8 cellular contexts compared by ENCODE assay signal in genomic region chr2:161953367-161953766, GRCh38.
DNase-seq lines count a peak whose midpoint lies in the region; ATAC-seq lines count a peak whose summit lies in the region.
"Not testable (repeated sequence)": the region's sequence is repeated elsewhere in the genome, so short reads cannot be mapped to it uniquely, and the experiment has no call there.

No MANE protein-coding gene starts in this region.

- peak overlapping the region; percentile 6 to 87 (median 66) for H3K27ac Mint-ChIP-seq in CD8-positive, alpha-beta memory T cell
- H3K27ac Mint-ChIP-seq in T-cell, result peak overlapping the region; percentile 78 to 90
- peak overlapping the region; percentile 92 for H3K27ac Mint-ChIP-seq in activated CD4-positive, alpha-beta T cell treated with anti-CD3 and anti-CD28 coated beads, Interleukin-2, amount 10 ng/mL, durations not matched to agents 7 days and 5 days
- peak overlapping the region; percentile 92 for H3K27ac Mint-ChIP-seq in activated CD8-positive, alpha-beta memory T cell treated with anti-CD3 and anti-CD28 coated beads, Interleukin-2, amount 10 ng/mL, durations not matched to agents 7 days and 5 days
- H3K27ac Mint-ChIP-seq in activated T-helper 2 cell treated with anti-CD3 and anti-CD28 coated beads, Interferon-gamma antibody, Interleukin-2, Interleukin-4, amounts not matched to agents 10 μg/mL and 5 μg/mL and 100 μg/mL, durations not matched to agents 14 hours and 24 hours and 36 hours, result peak overlapping the region; percentile 94
- peak overlapping the region; percentile 91 for H3K27ac Mint-ChIP-seq in activated naive CD8-positive, alpha-beta T cell treated with anti-CD3 and anti-CD28 coated beads for 36 hours
- peak overlapping the region; percentile 7 to 88 (median 61) for H3K27ac Mint-ChIP-seq in naive thymus-derived CD4-positive, alpha-beta T cell
- peak overlapping the region; percentile 92 to 99 for H3K27ac Mint-ChIP-seq in stimulated activated naive CD8-positive, alpha-beta T cell treated with anti-CD3 and anti-CD28 coated beads, Interleukin-15, amount 100 ng/mL, for 72 hours

- peak overlapping the region in 6 of 7 donors; percentile 23 to 58 (median 46) for H3K4me3 Mint-ChIP-seq in CD8-positive, alpha-beta memory T cell
- H3K4me3 Mint-ChIP-seq in T-cell, result peak overlapping the region in 2 of 3 donors; percentile 14 to 35
- H3K4me3 Mint-ChIP-seq in activated CD4-positive, alpha-beta T cell treated with anti-CD3 and anti-CD28 coated beads, Interleukin-2, amount 10 ng/mL, durations not matched to agents 7 days and 5 days; activated CD8-positive, alpha-beta memory T cell treated with anti-CD3 and anti-CD28 coated beads, Interleukin-2, amount 10 ng/mL, durations not matched to agents 7 days and 5 days: not testable (repeated sequence)
- peak overlapping the region; percentile 50 for H3K4me3 Mint-ChIP-seq in activated T-helper 2 cell treated with anti-CD3 and anti-CD28 coated beads, Interferon-gamma antibody, Interleukin-2, Interleukin-4, amounts not matched to agents 10 μg/mL and 5 μg/mL and 100 μg/mL, durations not matched to agents 14 hours and 24 hours and 36 hours (ENCODE audit: low read depth)
- H3K4me3 Mint-ChIP-seq in activated naive CD8-positive, alpha-beta T cell treated with anti-CD3 and anti-CD28 coated beads for 36 hours, result peak overlapping the region; percentile 22
- peak overlapping the region; percentile 13 to 77 (median 57) for H3K4me3 Mint-ChIP-seq in naive thymus-derived CD4-positive, alpha-beta T cell
- H3K4me3 Mint-ChIP-seq in stimulated activated naive CD8-positive, alpha-beta T cell treated with anti-CD3 and anti-CD28 coated beads, Interleukin-15, amount 100 ng/mL, for 72 hours, result peak overlapping the region; percentile 58 to 72

- intact Hi-C loops in activated T-helper 2 cell treated with anti-CD3 and anti-CD28 coated beads, Interferon-gamma antibody, Interleukin-2, Interleukin-4, amounts not matched to agents 10 μg/mL and 5 μg/mL and 100 μg/mL, durations not matched to agents 14 hours and 24 hours and 36 hours (cut with micrococcal nuclease), result loop anchor here (1.0 to 10.0 kb wide), 7 partner anchors 11 to 1729 kb away; partner anchors contain the start of gene IFIH1
- intact Hi-C loops in naive thymus-derived CD4-positive, alpha-beta T cell (cut with micrococcal nuclease), result loop anchor here (2.0 to 10.0 kb wide), 9 partner anchors 121 to 1469 kb away; partner anchors contain the start of genes IFIH1 (in 2 of the 2), DPP4 (in 1 of the 2), PSMD14 (in 1 of the 2) and TANK (in 1 of the 2)

- POLR2A ChIA-PET in CD8-positive, alpha-beta memory T cell (lab: Charles Lee), result interaction anchor here (0.8 kb wide), 1 partner anchor 43 kb away, joined by 3 read pairs; no protein-coding TSS in a partner anchor
- POLR2A ChIA-PET in T-cell (lab: Charles Lee), result interaction anchor here in 1 of 2 donors (0.5 to 0.6 kb wide), 2 partner anchors 69 to 357 kb away, joined by 3 to 4 read pairs; no protein-coding TSS in a partner anchor
- POLR2A ChIA-PET in activated CD4-positive, alpha-beta T cell treated with anti-CD3 and anti-CD28 coated beads, Interleukin-2, amount 10 ng/mL, durations not matched to agents 7 days and 5 days (lab: Charles Lee), result interaction anchor here (1.4 to 3.0 kb wide), 3 partner anchors 11 to 59 kb away, joined by 4 to 21 read pairs (median 4); no protein-coding TSS in a partner anchor
- POLR2A ChIA-PET in naive thymus-derived CD4-positive, alpha-beta T cell (lab: Charles Lee), result interaction anchor here (0.6 to 1.5 kb wide), 3 partner anchors 44 to 772 kb away, joined by 3 to 4 read pairs (median 4); partner anchors contain the start of gene DPP4

- CTCF ChIA-PET in CD8-positive, alpha-beta memory T cell (lab: Charles Lee), result interaction anchor here (1.2 kb wide), 1 partner anchor 42 kb away, joined by 4 read pairs; no protein-coding TSS in a partner anchor
- CTCF ChIA-PET in T-cell (lab: Charles Lee), result interaction anchor here (0.7 to 1.4 kb wide), 4 partner anchors 58 to 372 kb away, joined by 3 to 6 read pairs (median 4); no protein-coding TSS in a partner anchor
- CTCF ChIA-PET in activated CD4-positive, alpha-beta T cell treated with anti-CD3 and anti-CD28 coated beads, Interleukin-2, amount 10 ng/mL, durations not matched to agents 7 days and 5 days (lab: Charles Lee), result interaction anchor here (0.6 to 2.4 kb wide), 6 partner anchors 13 to 174 kb away, joined by 3 to 9 read pairs (median 4); no protein-coding TSS in a partner anchor
- CTCF ChIA-PET in activated CD8-positive, alpha-beta memory T cell treated with anti-CD3 and anti-CD28 coated beads, Interleukin-2, amount 10 ng/mL, durations not matched to agents 7 days and 5 days (lab: Charles Lee), result interaction anchor here (0.7 to 3.4 kb wide), 11 partner anchors 11 to 366 kb away, joined by 3 to 15 read pairs (median 4); partner anchors contain the start of gene DPP4
- CTCF ChIA-PET in naive thymus-derived CD4-positive, alpha-beta T cell (lab: Charles Lee), result interaction anchor here (0.6 to 1.4 kb wide), 5 partner anchors 39 to 817 kb away, joined by 3 to 7 read pairs (median 3); no protein-coding TSS in a partner anchor

- not testable (repeated sequence) for H3K27me3 ChIP-seq in CD8-positive, alpha-beta memory T cell (ENCODE audit: insufficient read depth, low read length, poor library complexity, severe bottlenecking); naive thymus-derived CD4-positive, alpha-beta T cell (ENCODE audit: control insufficient read depth in 2 of 2, insufficient read depth in 2 of 2, low read length in 2 of 2)

- not testable (repeated sequence) for DNase-seq in CD8-positive, alpha-beta memory T cell; T-cell; activated CD4-positive, alpha-beta T cell treated with anti-CD3 and anti-CD28 coated beads, Interleukin-2, amount 10 ng/mL, durations not matched to agents 7 days and 5 days; activated CD8-positive, alpha-beta memory T cell treated with anti-CD3 and anti-CD28 coated beads, Interleukin-2, amount 10 ng/mL, durations not matched to agents 7 days and 5 days; activated T-helper 2 cell treated with anti-CD3 and anti-CD28 coated beads, Interferon-gamma antibody, Interleukin-2, Interleukin-4, amounts not matched to agents 10 μg/mL and 5 μg/mL and 100 μg/mL, durations not matched to agents 14 hours and 24 hours and 36 hours (ENCODE audit: low spot score); activated naive CD8-positive, alpha-beta T cell treated with anti-CD3 and anti-CD28 coated beads for 36 hours; naive thymus-derived CD4-positive, alpha-beta T cell
- peak in 1 of 2 donors; percentile 29 for DNase-seq in stimulated activated naive CD8-positive, alpha-beta T cell treated with anti-CD3 and anti-CD28 coated beads, Interleukin-15, amount 100 ng/mL, for 72 hours

- H3K27ac ChIP-seq in CD8-positive, alpha-beta memory T cell (ENCODE audit: low read depth, low read length); naive thymus-derived CD4-positive, alpha-beta T cell (ENCODE audit: low read depth, low read length): not testable (repeated sequence)

- H3K4me3 ChIP-seq in CD8-positive, alpha-beta memory T cell (ENCODE audit: low read length); naive thymus-derived CD4-positive, alpha-beta T cell (ENCODE audit: low read length): not testable (repeated sequence)

- not testable (repeated sequence) for H3K27me3 Mint-ChIP-seq in CD8-positive, alpha-beta memory T cell; T-cell; activated CD4-positive, alpha-beta T cell treated with anti-CD3 and anti-CD28 coated beads, Interleukin-2, amount 10 ng/mL, durations not matched to agents 7 days and 5 days; activated CD8-positive, alpha-beta memory T cell treated with anti-CD3 and anti-CD28 coated beads, Interleukin-2, amount 10 ng/mL, durations not matched to agents 7 days and 5 days; activated T-helper 2 cell treated with anti-CD3 and anti-CD28 coated beads, Interferon-gamma antibody, Interleukin-2, Interleukin-4, amounts not matched to agents 10 μg/mL and 5 μg/mL and 100 μg/mL, durations not matched to agents 14 hours and 24 hours and 36 hours (ENCODE audit: low read depth); activated naive CD8-positive, alpha-beta T cell treated with anti-CD3 and anti-CD28 coated beads for 36 hours; naive thymus-derived CD4-positive, alpha-beta T cell; stimulated activated naive CD8-positive, alpha-beta T cell treated with anti-CD3 and anti-CD28 coated beads, Interleukin-15, amount 100 ng/mL, for 72 hours

- H3K4me1 ChIP-seq in CD8-positive, alpha-beta memory T cell (ENCODE audit: insufficient read depth, low read length), result peaks cover 66% of the 10 kb centered on the region
- H3K4me1 ChIP-seq in naive thymus-derived CD4-positive, alpha-beta T cell (ENCODE audit: control insufficient read depth in 2 of 2, insufficient read depth in 2 of 2, low read length in 2 of 2), result peaks cover 47 to 63% of the 10 kb centered on the region in 2 donors

- ATAC-seq in T-cell (replicated peaks in 1 of 4); activated CD8-positive, alpha-beta memory T cell treated with anti-CD3 and anti-CD28 coated beads, Interleukin-2, amount 10 ng/mL, durations not matched to agents 7 days and 5 days; naive thymus-derived CD4-positive, alpha-beta T cell; stimulated activated naive CD8-positive, alpha-beta T cell treated with anti-CD3 and anti-CD28 coated beads, Interleukin-15, amount 100 ng/mL, for 72 hours: not testable (repeated sequence)

- not testable (repeated sequence) for H3K9me3 Mint-ChIP-seq in CD8-positive, alpha-beta memory T cell; T-cell; activated CD4-positive, alpha-beta T cell treated with anti-CD3 and anti-CD28 coated beads, Interleukin-2, amount 10 ng/mL, durations not matched to agents 7 days and 5 days; activated CD8-positive, alpha-beta memory T cell treated with anti-CD3 and anti-CD28 coated beads, Interleukin-2, amount 10 ng/mL, durations not matched to agents 7 days and 5 days (ENCODE audit: low read depth); activated T-helper 2 cell treated with anti-CD3 and anti-CD28 coated beads, Interferon-gamma antibody, Interleukin-2, Interleukin-4, amounts not matched to agents 10 μg/mL and 5 μg/mL and 100 μg/mL, durations not matched to agents 14 hours and 24 hours and 36 hours; activated naive CD8-positive, alpha-beta T cell treated with anti-CD3 and anti-CD28 coated beads for 36 hours; naive thymus-derived CD4-positive, alpha-beta T cell; stimulated activated naive CD8-positive, alpha-beta T cell treated with anti-CD3 and anti-CD28 coated beads, Interleukin-15, amount 100 ng/mL, for 72 hours

- H3K9me3 ChIP-seq in CD8-positive, alpha-beta memory T cell (ENCODE audit: low read length); naive thymus-derived CD4-positive, alpha-beta T cell (ENCODE audit: control insufficient read depth in 2 of 3, low read length in 3 of 3): not testable (repeated sequence)

- H3K36me3 ChIP-seq in CD8-positive, alpha-beta memory T cell (ENCODE audit: insufficient read depth, low read length); naive thymus-derived CD4-positive, alpha-beta T cell (ENCODE audit: control insufficient read depth in 2 of 3, insufficient read depth in 3 of 3, low read length in 3 of 3): not testable (repeated sequence)

- H3K4me1 Mint-ChIP-seq in CD8-positive, alpha-beta memory T cell, result peaks cover 55 to 59% (median 58%) of the 10 kb centered on the region in 3 donors
- H3K4me1 Mint-ChIP-seq in T-cell, result peaks cover 53 to 59% (median 58%) of the 10 kb centered on the region in 3 donors
- H3K4me1 Mint-ChIP-seq in activated CD4-positive, alpha-beta T cell treated with anti-CD3 and anti-CD28 coated beads, Interleukin-2, amount 10 ng/mL, durations not matched to agents 7 days and 5 days, result peaks cover 61% of the 10 kb centered on the region
- H3K4me1 Mint-ChIP-seq in activated CD8-positive, alpha-beta memory T cell treated with anti-CD3 and anti-CD28 coated beads, Interleukin-2, amount 10 ng/mL, durations not matched to agents 7 days and 5 days, result peaks cover 75% of the 10 kb centered on the region
- H3K4me1 Mint-ChIP-seq in activated T-helper 2 cell treated with anti-CD3 and anti-CD28 coated beads, Interferon-gamma antibody, Interleukin-2, Interleukin-4, amounts not matched to agents 10 μg/mL and 5 μg/mL and 100 μg/mL, durations not matched to agents 14 hours and 24 hours and 36 hours (ENCODE audit: low read depth), result peaks cover 64% of the 10 kb centered on the region
- H3K4me1 Mint-ChIP-seq in activated naive CD8-positive, alpha-beta T cell treated with anti-CD3 and anti-CD28 coated beads for 36 hours, result peaks cover 52% of the 10 kb centered on the region
- peaks cover 33 to 64% (median 51%) of the 10 kb centered on the region in 7 donors for H3K4me1 Mint-ChIP-seq in naive thymus-derived CD4-positive, alpha-beta T cell
- H3K4me1 Mint-ChIP-seq in stimulated activated naive CD8-positive, alpha-beta T cell treated with anti-CD3 and anti-CD28 coated beads, Interleukin-15, amount 100 ng/mL, for 72 hours, result peaks cover 68% of the 10 kb centered on the region

- not testable (repeated sequence) for H3K36me3 Mint-ChIP-seq in CD8-positive, alpha-beta memory T cell; T-cell
- peaks cover 19% of the 10 kb centered on the region for H3K36me3 Mint-ChIP-seq in activated CD4-positive, alpha-beta T cell treated with anti-CD3 and anti-CD28 coated beads, Interleukin-2, amount 10 ng/mL, durations not matched to agents 7 days and 5 days (ENCODE audit: low read depth)
- peaks cover 20% of the 10 kb centered on the region for H3K36me3 Mint-ChIP-seq in activated CD8-positive, alpha-beta memory T cell treated with anti-CD3 and anti-CD28 coated beads, Interleukin-2, amount 10 ng/mL, durations not matched to agents 7 days and 5 days
- peaks cover 21% of the 10 kb centered on the region for H3K36me3 Mint-ChIP-seq in activated T-helper 2 cell treated with anti-CD3 and anti-CD28 coated beads, Interferon-gamma antibody, Interleukin-2, Interleukin-4, amounts not matched to agents 10 μg/mL and 5 μg/mL and 100 μg/mL, durations not matched to agents 14 hours and 24 hours and 36 hours (ENCODE audit: low read depth)
- peaks cover 17% of the 10 kb centered on the region for H3K36me3 Mint-ChIP-seq in activated naive CD8-positive, alpha-beta T cell treated with anti-CD3 and anti-CD28 coated beads for 36 hours
- H3K36me3 Mint-ChIP-seq in naive thymus-derived CD4-positive, alpha-beta T cell, result peaks cover 0 to 19% (median 0%) of the 10 kb centered on the region in 5 donors
